In genomic region chr2:101479810-101480209, GRCh38 we compare ENCODE assay signal across 17 cellular contexts. TPM values are rescaled to one million over a fixed set of nuclear protein-coding genes. Genes with fewer than 3 reads are reported as not detected.
"Had no signal": no experiment of that assay in that cellular context is flagged by ENCODE, and none has a peak within 500 bp of the region (broad histone marks: within the 10 kb centered on the region; RNA-seq: fewer than 3 reads in every experiment).

No MANE protein-coding gene starts in this region.

- H3K4me3 Mint-ChIP-seq: activated T-helper 17 cell treated with anti-CD3 and anti-CD28 coated beads, Interleukin-2, amount 50 U/mL, for 72 hours; neural crest cell had no signal

- H3K9me3 ChIP-seq: gastroesophageal sphincter, lower lobe of right lung, ovary, right lobe of liver, transverse colon had no signal

- H3K4me1 ChIP-seq: lower lobe of right lung, right lobe of liver, transverse colon had no signal

- H3K27ac ChIP-seq: gastroesophageal sphincter, lower lobe of right lung, ovary, right lobe of liver, transverse colon had no signal

- H3K27ac Mint-ChIP-seq: activated T-helper 17 cell treated with anti-CD3 and anti-CD28 coated beads, Interleukin-2, amount 50 U/mL, for 72 hours had no signal

- H3K36me3 ChIP-seq: gastroesophageal sphincter, lower lobe of right lung, ovary, right lobe of liver, transverse colon had no signal

- DNase-seq: activated CD4-positive, alpha-beta T cell treated with anti-CD3 and anti-CD28 coated beads, Interleukin-2, amount 50 U/mL, for 4 hours; activated naive CD4-positive, alpha-beta T cell treated with Interleukin-2 at 50 U/mL for 16 hours; activated T-cell treated with anti-CD3 and anti-CD28 coated beads for 4 hours; left cardiac atrium; lower lobe of right lung; ovary; right lobe of liver; stimulated activated CD4-positive, alpha-beta T cell treated with anti-CD3 and anti-CD28 coated beads, Interleukin-4, amount 100 ng/mL, for 4 hours; stimulated activated CD8-positive, alpha-beta memory T cell treated with anti-CD3 and anti-CD28 coated beads, Interleukin-4, amount 100 ng/mL, for 48 hours; stimulated activated naive CD8-positive, alpha-beta T cell treated with anti-CD3 and anti-CD28 coated beads, Interleukin-15, Interleukin-2, amounts not matched to agents 100 U/mL and 50 U/mL, for 24 hours; transverse colon had no signal

- H3K4me2 ChIP-seq: smooth muscle cell had no signal

- ATAC-seq: activated T-helper 17 cell treated with anti-CD3 and anti-CD28 coated beads, Interleukin-2, amount 50 U/mL, for 72 hours; gastroesophageal sphincter; left cardiac atrium; stimulated activated naive CD8-positive, alpha-beta T cell treated with anti-CD3 and anti-CD28 coated beads, Interleukin-15, Interleukin-2, amounts not matched to agents 100 U/mL and 50 U/mL, for 24 hours had no signal

- H3K27me3 Mint-ChIP-seq: activated T-helper 17 cell treated with anti-CD3 and anti-CD28 coated beads, Interleukin-2, amount 50 U/mL, for 72 hours had no signal

- H3K4me3 ChIP-seq: gastroesophageal sphincter, lower lobe of right lung, ovary, right lobe of liver, smooth muscle cell, transverse colon had no signal

- H3K27me3 ChIP-seq: gastroesophageal sphincter, ovary, right lobe of liver had no signal

- H3K9me3 Mint-ChIP-seq: activated T-helper 17 cell treated with anti-CD3 and anti-CD28 coated beads, Interleukin-2, amount 50 U/mL, for 72 hours; neural crest cell had no signal

RNA-seq across cellular contexts. Expression of gene RFX8, which starts 4.9 kb away (rescaled TPM):
- total RNA-seq: astrocyte, epithelial cell of proximal tubule, left cardiac atrium, lower lobe of right lung, right lobe of liver, transverse colon had no signal
